ENCODE assay signal across 15 cellular contexts in the genomic region with DNA sequence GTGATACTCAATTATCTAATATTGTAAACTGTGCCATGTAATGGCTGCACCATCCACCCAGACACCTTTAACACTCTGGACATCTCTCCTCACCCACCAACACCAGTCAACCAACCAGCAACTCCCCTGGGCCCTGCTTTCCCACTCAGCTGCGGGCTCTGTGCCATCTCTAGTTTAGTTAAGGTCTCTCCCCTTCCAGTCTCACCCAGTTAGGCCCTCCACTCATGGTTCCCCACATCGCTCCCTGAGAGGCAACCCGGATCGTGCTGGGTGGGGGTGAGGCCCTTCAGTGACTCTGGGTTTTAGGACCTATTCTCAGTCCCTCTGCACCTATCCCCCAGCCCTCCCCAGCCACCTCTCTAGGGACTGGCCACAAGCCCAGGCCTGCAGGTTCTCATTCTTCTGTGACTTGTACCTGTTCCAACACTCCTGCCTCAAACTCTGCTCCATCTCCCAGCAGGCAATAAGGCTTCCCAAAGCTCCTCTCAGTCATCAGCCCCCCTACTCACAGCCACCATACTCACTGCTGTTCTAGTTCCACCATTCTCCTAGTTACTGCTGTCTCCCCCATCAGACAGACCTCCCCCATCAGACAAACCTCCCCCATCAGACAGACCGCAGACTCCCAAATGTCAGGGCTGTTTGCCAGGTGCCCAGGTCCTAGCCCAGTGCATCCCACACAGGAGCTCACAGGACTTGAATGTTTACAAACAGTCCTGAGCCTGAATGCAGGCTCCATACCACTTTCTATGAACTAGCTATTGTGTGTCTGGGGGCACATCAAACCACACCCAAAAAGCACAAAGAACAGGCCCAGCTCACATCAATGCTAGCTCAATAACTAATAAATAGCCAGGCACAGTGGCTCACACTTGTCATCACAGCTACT. TPM values are rescaled to one million over a fixed set of nuclear protein-coding genes. Genes with fewer than 3 reads are reported as not detected.
A peak's percentile ranks its signal among the peaks of the same experiment; 100 is the strongest.
DNase-seq lines count a peak whose midpoint lies in the region; ATAC-seq and TF ChIP-seq lines count a peak whose summit lies in the region.
"Had no signal": no experiment of that assay in that cellular context is flagged by ENCODE, and none has a peak within 500 bp of the region (broad histone marks: within the 10 kb centered on the region; RNA-seq: fewer than 3 reads in every experiment).

No MANE protein-coding gene starts in this region.

- peak; percentile 10 for DNase-seq in NCI-H1105 treated with DMSO at 0.1 percent for 48 hours (lab: John Stamatoyannopoulos, UW)
- no peak for DNase-seq in NCI-H1105 (lab: John Stamatoyannopoulos, UW)
- no peak for DNase-seq in CD4-positive, alpha-beta T cell
- DNase-seq in activated B cell treated with CpG ODN at 0.5 μM for 24 hours = no peak
- no peak for DNase-seq in natural killer cell
- DNase-seq in SW 1271 (lab: John Stamatoyannopoulos, UW) = no peak
- no peak for DNase-seq in KBM-7
- DNase-seq: 8988T; activated CD4-positive, alpha-beta T cell treated with anti-CD3 and anti-CD28 coated beads, Interleukin-2, amount 50 U/mL, for 48 hours; activated naive CD4-positive, alpha-beta T cell treated with anti-CD3 and anti-CD28 coated beads, Interleukin-2, amount 10 ng/mL, durations not matched to agents 7 days and 5 days; caudate nucleus; H9; left colon had no signal

- POLR2A ChIA-PET in CD4-positive, alpha-beta T cell (lab: Charles Lee) = interaction anchor here (1.4 to 8.2 kb wide), 2 partner anchors 11 to 24 kb away, joined by 3 to 124 read pairs; no protein-coding TSS in a partner anchor
- POLR2A ChIA-PET in activated B cell treated with CpG ODN at 0.5 μM for 24 hours (lab: Charles Lee) = interaction anchor here (0.7 to 9.5 kb wide), 6 partner anchors 8 to 71 kb away, joined by 3 to 162 read pairs (median 4); a partner anchor contains a TSS

- CTCF ChIA-PET in CD4-positive, alpha-beta T cell (lab: Charles Lee) = interaction anchor here (0.7 to 1.9 kb wide), 7 partner anchors 11 to 61 kb away, joined by 3 to 6 read pairs (median 5); no protein-coding TSS in a partner anchor
- CTCF ChIA-PET in activated B cell treated with CpG ODN at 0.5 μM for 24 hours (lab: Charles Lee) = interaction anchor here (1.2 kb wide), 1 partner anchor 23 kb away, joined by 4 read pairs; no protein-coding TSS in a partner anchor

- peaks cover 50% of the 10 kb centered on the region for H3K4me1 Mint-ChIP-seq in CD4-positive, alpha-beta T cell (ENCODE audit: low read depth)
- H3K4me1 Mint-ChIP-seq in activated B cell treated with CpG ODN at 0.5 μM for 24 hours = peaks cover 79% of the 10 kb centered on the region
- peaks cover 42 to 46% of the 10 kb centered on the region in 2 donors for H3K4me1 Mint-ChIP-seq in natural killer cell

- in situ Hi-C loops in KBM-7 (cut with MboI; ENCODE audit: low pct_unique_long_range_greater_than_20kb, low sequenced_read_pairs) = no loop called here

- no peaks in the 10 kb centered on the region for H3K9me3 Mint-ChIP-seq in CD4-positive, alpha-beta T cell
- H3K9me3 Mint-ChIP-seq in activated B cell treated with CpG ODN at 0.5 μM for 24 hours (no peaks in the 10 kb centered on the region), natural killer cell (no peaks in the 10 kb centered on the region)
- H3K9me3 Mint-ChIP-seq: activated naive CD4-positive, alpha-beta T cell treated with anti-CD3 and anti-CD28 coated beads, Interleukin-2, amount 10 ng/mL, durations not matched to agents 7 days and 5 days had no signal

- no peaks in the 10 kb centered on the region for H3K9me3 ChIP-seq in CD4-positive, alpha-beta T cell (ENCODE audit: control insufficient read depth, low read length)

- peak overlapping the region; percentile 81 for H3K4me3 Mint-ChIP-seq in CD4-positive, alpha-beta T cell
- H3K4me3 Mint-ChIP-seq in activated B cell treated with CpG ODN at 0.5 μM for 24 hours (peak overlapping the region; percentile 9), natural killer cell (peak overlapping the region; percentile 65)
- H3K4me3 Mint-ChIP-seq: H9 had no signal

- intact Hi-C loops in CD4-positive, alpha-beta T cell (cut with DNase I, micrococcal nuclease) = no loop called here
- intact Hi-C loops in activated B cell treated with CpG ODN at 0.5 μM for 24 hours (cut with micrococcal nuclease) (no loop called here), natural killer cell (cut with micrococcal nuclease) (no loop called here)

- ATAC-seq in CD4-positive, alpha-beta T cell (ENCODE audit: poor library complexity) = no peak
- ATAC-seq in activated B cell treated with CpG ODN at 0.5 μM for 24 hours (ENCODE audit: low read depth) (no peak), natural killer cell (no peak), HG03175 (IDR thresholded peaks at IDR 0.05; ENCODE audit: unreplicated experiment) (no peak)
- ATAC-seq: left colon had no signal

- no peaks in the 10 kb centered on the region for H3K27me3 Mint-ChIP-seq in CD4-positive, alpha-beta T cell
- H3K27me3 Mint-ChIP-seq in activated B cell treated with CpG ODN at 0.5 μM for 24 hours (no peaks in the 10 kb centered on the region), natural killer cell (ENCODE audit: low read depth in 2 of 2) (peaks cover 0 to 1% of the 10 kb centered on the region in 2 donors)

- peak overlapping the region; percentile 80 for H3K27ac Mint-ChIP-seq in CD4-positive, alpha-beta T cell
- H3K27ac Mint-ChIP-seq in activated B cell treated with CpG ODN at 0.5 μM for 24 hours = peak overlapping the region; percentile 68
- peak overlapping the region; percentile 84 to 88 for H3K27ac Mint-ChIP-seq in natural killer cell
- H3K27ac Mint-ChIP-seq: activated naive CD4-positive, alpha-beta T cell treated with anti-CD3 and anti-CD28 coated beads, Interleukin-2, amount 10 ng/mL, durations not matched to agents 7 days and 5 days had no signal

- no peak for TF ChIP-seq CTCF in CD4-positive, alpha-beta T cell (IDR thresholded peaks at IDR 0.05)
- TF ChIP-seq CTCF in activated B cell treated with CpG ODN at 0.5 μM for 24 hours (IDR thresholded peaks at IDR 0.05) = no peak
- no peak for TF ChIP-seq CTCF in natural killer cell (IDR thresholded peaks at IDR 0.05)

- peaks cover 10% of the 10 kb centered on the region for H3K36me3 Mint-ChIP-seq in CD4-positive, alpha-beta T cell (ENCODE audit: low read depth)
- H3K36me3 Mint-ChIP-seq in activated B cell treated with CpG ODN at 0.5 μM for 24 hours (ENCODE audit: low read depth) (peaks cover under 1% of the 10 kb centered on the region), natural killer cell (no peaks in the 10 kb centered on the region)

- no peaks in the 10 kb centered on the region for H3K27me3 ChIP-seq in CD4-positive, alpha-beta T cell (ENCODE audit: control insufficient read depth, insufficient read depth, low read length)

- no peak overlapping the region for H3K27ac ChIP-seq in CD4-positive, alpha-beta T cell (ENCODE audit: low read depth, low read length)

RNA-seq across cellular contexts. Expression of a gene that starts 2.6 kb away (rescaled TPM):
- total RNA-seq in CD4-positive, alpha-beta T cell = 1 to 10 TPM; 3.6 to 5.1 TPM
- total RNA-seq in activated B cell treated with CpG ODN at 0.5 μM for 24 hours = 4.0 and 4.8 TPM in 2 replicates
- 10 to 100 TPM; 18.8 to 25.8 (median 25.1) TPM for total RNA-seq in natural killer cell

RNA-seq across cellular contexts. Expression of a gene that starts 5.0 kb away (rescaled TPM):
- total RNA-seq in CD4-positive, alpha-beta T cell = 10 to 100 TPM; 10.6 to 14.1 TPM
- total RNA-seq in activated B cell treated with CpG ODN at 0.5 μM for 24 hours = 12.1 and 20.0 TPM in 2 replicates
- total RNA-seq in natural killer cell = 10 to 100 TPM; 48.0 to 69.7 (median 54.6) TPM

RNA-seq across cellular contexts. Expression of a gene that starts 18.9 kb away (rescaled TPM):
- 1 to 10 TPM in 1 of 2 experiments, under 1 TPM in 1; 0.66 to 1.1 TPM for total RNA-seq in CD4-positive, alpha-beta T cell
- total RNA-seq in activated B cell treated with CpG ODN at 0.5 μM for 24 hours (0.95 and 1.9 TPM in 2 replicates), natural killer cell (1 to 10 TPM; 4.4 to 8.5 (median 7.8) TPM)
- total RNA-seq: skeletal muscle tissue had no signal

RNA-seq across cellular contexts. Expression of a gene that starts 31.9 kb away (rescaled TPM):
- total RNA-seq in CD4-positive, alpha-beta T cell = not detected
- total RNA-seq in activated B cell treated with CpG ODN at 0.5 μM for 24 hours = not detected in 2 replicates
- 1 to 10 TPM in 1 of 3 donors, under 1 TPM in 2; 0.61 to 1.6 (median 0.82) TPM for total RNA-seq in natural killer cell
- total RNA-seq: H9, left colon, skeletal muscle tissue had no signal

RNA-seq across cellular contexts. Expression of a gene that starts 57.2 kb away (rescaled TPM):
- total RNA-seq in CD4-positive, alpha-beta T cell = 10 to 100 TPM; 46.3 to 49.3 TPM
- total RNA-seq in activated B cell treated with CpG ODN at 0.5 μM for 24 hours (4.4 and 5.8 TPM in 2 replicates), natural killer cell (10 to 100 TPM; 68.2 to 86.4 (median 85.0) TPM)

Comparison
In these comparisons a context has a peak if more than half of its experiments do, and no peak if none do; other contexts are left out.
1. H3K4me3 Mint-ChIP-seq: peak in every context shown above with its lines; median percentile 81 in CD4-positive, alpha-beta T cell; 65 in natural killer cell; 9 in activated B cell treated with CpG ODN at 0.5 μM for 24 hours.